ENCODE assay signal across 14 cellular contexts in the genomic region with DNA sequence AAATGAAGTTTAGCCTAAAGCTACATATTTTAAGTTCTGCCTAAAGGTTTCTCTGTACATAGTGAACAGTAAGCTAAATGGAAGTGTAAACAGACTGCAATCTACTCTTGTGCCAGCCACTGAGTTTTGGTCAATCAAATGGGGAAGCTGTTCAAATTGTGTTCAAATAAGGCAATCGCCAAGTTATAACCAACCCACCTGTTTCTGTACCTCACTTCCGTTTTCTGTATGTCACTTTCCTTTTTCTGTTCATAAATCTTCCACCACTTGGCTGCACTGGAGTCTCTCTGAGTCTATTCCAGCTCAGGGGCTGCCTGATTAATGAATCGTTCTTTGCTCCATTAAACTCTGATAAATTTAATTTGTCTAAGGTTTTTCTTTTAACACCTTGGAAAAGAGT. TPM values are rescaled to one million over a fixed set of nuclear protein-coding genes. Genes with fewer than 3 reads are reported as not detected.
DNase-seq lines count a peak whose midpoint lies in the region; ATAC-seq and FAIRE-seq lines count a peak whose summit lies in the region.
"Had no signal": no experiment of that assay in that cellular context is flagged by ENCODE, and none has a peak within 500 bp of the region (broad histone marks: within the 10 kb centered on the region; RNA-seq: fewer than 3 reads in every experiment).

No MANE protein-coding gene starts in this region.

- no peaks in the 10 kb centered on the region for H3K36me3 Mint-ChIP-seq in stimulated activated naive CD8-positive, alpha-beta T cell treated with anti-CD3 and anti-CD28 coated beads, Interleukin-15, Interleukin-2, amounts not matched to agents 100 ng/mL and 50 ng/mL, for 24 hours (ENCODE audit: low read depth)
- no peaks in the 10 kb centered on the region for H3K36me3 Mint-ChIP-seq in activated CD8-positive, alpha-beta T cell treated with anti-CD3 and anti-CD28 coated beads, Interleukin-2, amount 10 ng/mL, durations not matched to agents 7 days and 5 days (ENCODE audit: low read depth)
- H3K36me3 Mint-ChIP-seq: activated CD4-positive, alpha-beta memory T cell treated with anti-CD3 and anti-CD28 coated beads for 36 hours had no signal

- DNase-seq in stimulated activated naive CD8-positive, alpha-beta T cell treated with anti-CD3 and anti-CD28 coated beads, Interleukin-15, Interleukin-2, amounts not matched to agents 100 U/mL and 50 U/mL, for 24 hours, result no peak
- DNase-seq in NAMALWA (ENCODE audit: low spot score) (peak; percentile 66), HTR-8/SVneo (ENCODE audit: insufficient read length, low spot score) (no peak), iPS-NIHi7 (ENCODE audit: extremely low spot score) (no peak)
- DNase-seq in activated CD8-positive, alpha-beta T cell treated with anti-CD3 and anti-CD28 coated beads, Interleukin-2, amount 10 ng/mL, durations not matched to agents 7 days and 5 days, result no peak
- DNase-seq in activated CD4-positive, CD25-positive, alpha-beta regulatory T cell (lab: John Stamatoyannopoulos, UW), result no peak
- DNase-seq: activated CD4-positive, alpha-beta memory T cell treated with anti-CD3 and anti-CD28 coated beads for 36 hours; NCI-H1105 treated with DMSO at 0.1 percent for 48 hours; NCI-H226; stomach had no signal

- H3K27me3 Mint-ChIP-seq in stimulated activated naive CD8-positive, alpha-beta T cell treated with anti-CD3 and anti-CD28 coated beads, Interleukin-15, Interleukin-2, amounts not matched to agents 100 ng/mL and 50 ng/mL, for 24 hours, result no peaks in the 10 kb centered on the region
- peaks cover 6% of the 10 kb centered on the region for H3K27me3 Mint-ChIP-seq in activated CD8-positive, alpha-beta T cell treated with anti-CD3 and anti-CD28 coated beads, Interleukin-2, amount 10 ng/mL, durations not matched to agents 7 days and 5 days (ENCODE audit: low read depth)
- H3K27me3 Mint-ChIP-seq: activated CD4-positive, alpha-beta memory T cell treated with anti-CD3 and anti-CD28 coated beads for 36 hours had no signal

- no peak for FAIRE-seq in HTR-8/SVneo (lab: Jason Lieb, UNC)
- FAIRE-seq: astrocyte had no signal

- no peak overlapping the region for H3K4me3 Mint-ChIP-seq in stimulated activated naive CD8-positive, alpha-beta T cell treated with anti-CD3 and anti-CD28 coated beads, Interleukin-15, Interleukin-2, amounts not matched to agents 100 ng/mL and 50 ng/mL, for 24 hours
- H3K4me3 Mint-ChIP-seq in activated CD8-positive, alpha-beta T cell treated with anti-CD3 and anti-CD28 coated beads, Interleukin-2, amount 10 ng/mL, durations not matched to agents 7 days and 5 days, result no peak overlapping the region
- H3K4me3 Mint-ChIP-seq: activated CD4-positive, alpha-beta memory T cell treated with anti-CD3 and anti-CD28 coated beads for 36 hours had no signal

- no peaks in the 10 kb centered on the region for H3K9me3 Mint-ChIP-seq in stimulated activated naive CD8-positive, alpha-beta T cell treated with anti-CD3 and anti-CD28 coated beads, Interleukin-15, Interleukin-2, amounts not matched to agents 100 ng/mL and 50 ng/mL, for 24 hours
- H3K9me3 Mint-ChIP-seq in activated CD8-positive, alpha-beta T cell treated with anti-CD3 and anti-CD28 coated beads, Interleukin-2, amount 10 ng/mL, durations not matched to agents 7 days and 5 days (ENCODE audit: insufficient read depth), result no peaks in the 10 kb centered on the region
- H3K9me3 Mint-ChIP-seq: activated CD4-positive, alpha-beta memory T cell treated with anti-CD3 and anti-CD28 coated beads for 36 hours; activated T-helper 2 cell treated with anti-CD3 and anti-CD28 coated beads, Interferon-gamma antibody, Interleukin-2, Interleukin-4, amounts not matched to agents 10 μg/mL and 5 μg/mL and 100 μg/mL, durations not matched to agents 14 hours and 24 hours and 36 hours had no signal

- CTCF ChIA-PET in activated CD8-positive, alpha-beta T cell treated with anti-CD3 and anti-CD28 coated beads, Interleukin-2, amount 10 ng/mL, durations not matched to agents 7 days and 5 days (lab: Charles Lee), result interaction anchor here (0.7 to 5.5 kb wide), 11 partner anchors 9 to 80 kb away, joined by 3 to 31 read pairs (median 4); no protein-coding TSS in a partner anchor

- POLR2A ChIA-PET in activated CD8-positive, alpha-beta T cell treated with anti-CD3 and anti-CD28 coated beads, Interleukin-2, amount 10 ng/mL, durations not matched to agents 7 days and 5 days (lab: Charles Lee), result interaction anchor here (1.1 kb wide), 1 partner anchor 15 kb away, joined by 3 read pairs; no protein-coding TSS in a partner anchor

- H3K4me1 Mint-ChIP-seq in stimulated activated naive CD8-positive, alpha-beta T cell treated with anti-CD3 and anti-CD28 coated beads, Interleukin-15, Interleukin-2, amounts not matched to agents 100 ng/mL and 50 ng/mL, for 24 hours (ENCODE audit: low read depth), result peaks cover 16% of the 10 kb centered on the region
- peaks cover 11% of the 10 kb centered on the region for H3K4me1 Mint-ChIP-seq in activated CD8-positive, alpha-beta T cell treated with anti-CD3 and anti-CD28 coated beads, Interleukin-2, amount 10 ng/mL, durations not matched to agents 7 days and 5 days (ENCODE audit: low read depth)

- no peak for ATAC-seq in stimulated activated naive CD8-positive, alpha-beta T cell treated with anti-CD3 and anti-CD28 coated beads, Interleukin-15, Interleukin-2, amounts not matched to agents 100 U/mL and 50 U/mL, for 24 hours
- ATAC-seq in activated CD8-positive, alpha-beta T cell treated with anti-CD3 and anti-CD28 coated beads, Interleukin-2, amount 10 ng/mL, durations not matched to agents 7 days and 5 days, result no peak
- ATAC-seq in GM18511 (IDR thresholded peaks at IDR 0.05; ENCODE audit: unreplicated experiment), result no peak

- peak overlapping the region; percentile 56 for H3K27ac Mint-ChIP-seq in stimulated activated naive CD8-positive, alpha-beta T cell treated with anti-CD3 and anti-CD28 coated beads, Interleukin-15, Interleukin-2, amounts not matched to agents 100 ng/mL and 50 ng/mL, for 24 hours
- H3K27ac Mint-ChIP-seq in activated CD8-positive, alpha-beta T cell treated with anti-CD3 and anti-CD28 coated beads, Interleukin-2, amount 10 ng/mL, durations not matched to agents 7 days and 5 days, result peak overlapping the region; percentile 36
- H3K27ac Mint-ChIP-seq: activated CD4-positive, alpha-beta memory T cell treated with anti-CD3 and anti-CD28 coated beads for 36 hours; activated T-helper 2 cell treated with anti-CD3 and anti-CD28 coated beads, Interferon-gamma antibody, Interleukin-2, Interleukin-4, amounts not matched to agents 10 μg/mL and 5 μg/mL and 100 μg/mL, durations not matched to agents 14 hours and 24 hours and 36 hours had no signal

RNA-seq across cellular contexts. Expression of gene THEM4, which starts 10.8 kb away (rescaled TPM):
- total RNA-seq in activated CD8-positive, alpha-beta T cell treated with anti-CD3 and anti-CD28 coated beads, Interleukin-2, amount 10 ng/mL, durations not matched to agents 7 days and 5 days, result 10 to 100 TPM; 29.8 to 31.7 TPM
